24 cellular contexts compared by ENCODE assay signal in genomic region chr5:143212261-143212660, GRCh38.
"Had no signal": no experiment of that assay in that cellular context is flagged by ENCODE, and none has a peak within 500 bp of the region (broad histone marks: within the 10 kb centered on the region; RNA-seq: fewer than 3 reads in every experiment).

No MANE protein-coding gene starts in this region.

- ATAC-seq: gastrocnemius medialis; heart left ventricle; left colon; mucosa of descending colon; naive thymus-derived CD4-positive, alpha-beta T cell had no signal

- H3K27ac Mint-ChIP-seq: activated CD4-positive, alpha-beta T cell treated with anti-CD3 and anti-CD28 coated beads, Interleukin-2, amount 10 ng/mL, durations not matched to agents 24 days and 14 days; activated naive CD4-positive, alpha-beta T cell treated with anti-CD3 and anti-CD28 coated beads, Interleukin-2, amount 50 U/mL, for 24 hours; naive thymus-derived CD4-positive, alpha-beta T cell; progenitor cell of endocrine pancreas; T-helper 2 cell treated with Interferon-gamma antibody and Interleukin-4, amounts not matched to agents 5 μg/mL and 100 μg/mL, for 36 hours; type B pancreatic cell had no signal

- DNase-seq: activated CD4-positive, alpha-beta T cell treated with anti-CD3 and anti-CD28 coated beads, Interleukin-2, amount 10 ng/mL, durations not matched to agents 24 days and 14 days; activated CD4-positive, CD25-positive, alpha-beta regulatory T cell; activated effector memory CD4-positive, alpha-beta T cell treated with anti-CD3 and anti-CD28 coated beads, Interleukin-2, amount 50 U/mL, for 16 hours; activated T-cell treated with anti-CD3 and anti-CD28 coated beads for 4 hours; adrenal gland; caudate nucleus; effector CD8-positive, alpha-beta T cell; gastrocnemius medialis; heart left ventricle; left colon; mammary epithelial cell; mucosa of descending colon; naive thymus-derived CD4-positive, alpha-beta T cell; stimulated activated CD4-positive, alpha-beta T cell treated with anti-CD3 and anti-CD28 coated beads, Interleukin-15, amount 100 ng/mL, for 24 hours; stimulated activated CD4-positive, alpha-beta T cell treated with anti-CD3 and anti-CD28 coated beads, Interleukin-4, amount 100 ng/mL, for 24 hours; stimulated activated naive CD4-positive, alpha-beta T cell treated with Interleukin-2 at 50 U/mL for 16 hours had no signal

- H3K27me3 Mint-ChIP-seq: activated CD4-positive, alpha-beta T cell treated with anti-CD3 and anti-CD28 coated beads, Interleukin-2, amount 10 ng/mL, durations not matched to agents 24 days and 14 days; activated naive CD4-positive, alpha-beta T cell treated with anti-CD3 and anti-CD28 coated beads, Interleukin-2, amount 50 U/mL, for 24 hours; naive thymus-derived CD4-positive, alpha-beta T cell; progenitor cell of endocrine pancreas; type B pancreatic cell had no signal

- FAIRE-seq: colon had no signal

- H3K9me3 ChIP-seq: adrenal gland, gastrocnemius medialis, heart left ventricle, mucosa of descending colon, right atrium auricular region, suprapubic skin had no signal

- H3K36me3 Mint-ChIP-seq: type B pancreatic cell had no signal

- H3K4me3 ChIP-seq: adrenal gland, gastrocnemius medialis, heart left ventricle, mucosa of descending colon, right atrium auricular region, skin epidermis, suprapubic skin had no signal

- H3K4me3 Mint-ChIP-seq: activated CD4-positive, alpha-beta T cell treated with anti-CD3 and anti-CD28 coated beads, Interleukin-2, amount 10 ng/mL, durations not matched to agents 24 days and 14 days; activated naive CD4-positive, alpha-beta T cell treated with anti-CD3 and anti-CD28 coated beads, Interleukin-2, amount 50 U/mL, for 24 hours; naive thymus-derived CD4-positive, alpha-beta T cell; T-helper 2 cell treated with Interferon-gamma antibody and Interleukin-4, amounts not matched to agents 5 μg/mL and 100 μg/mL, for 36 hours; type B pancreatic cell had no signal

- H3K4me1 Mint-ChIP-seq: activated naive CD4-positive, alpha-beta T cell treated with anti-CD3 and anti-CD28 coated beads, Interleukin-2, amount 50 U/mL, for 24 hours had no signal

- H3K27me3 ChIP-seq: adrenal gland, gastrocnemius medialis, heart left ventricle, right atrium auricular region, suprapubic skin had no signal

- H3K36me3 ChIP-seq: adrenal gland had no signal

- H3K4me1 ChIP-seq: adrenal gland had no signal

- H3K27ac ChIP-seq: adrenal gland, gastrocnemius medialis, right atrium auricular region, suprapubic skin had no signal

- H3K9me3 Mint-ChIP-seq: activated CD4-positive, alpha-beta T cell treated with anti-CD3 and anti-CD28 coated beads, Interleukin-2, amount 10 ng/mL, durations not matched to agents 24 days and 14 days; activated naive CD4-positive, alpha-beta T cell treated with anti-CD3 and anti-CD28 coated beads, Interleukin-2, amount 50 U/mL, for 24 hours; T-helper 2 cell treated with Interferon-gamma antibody and Interleukin-4, amounts not matched to agents 5 μg/mL and 100 μg/mL, for 36 hours; type B pancreatic cell had no signal
